In the genomic region with DNA sequence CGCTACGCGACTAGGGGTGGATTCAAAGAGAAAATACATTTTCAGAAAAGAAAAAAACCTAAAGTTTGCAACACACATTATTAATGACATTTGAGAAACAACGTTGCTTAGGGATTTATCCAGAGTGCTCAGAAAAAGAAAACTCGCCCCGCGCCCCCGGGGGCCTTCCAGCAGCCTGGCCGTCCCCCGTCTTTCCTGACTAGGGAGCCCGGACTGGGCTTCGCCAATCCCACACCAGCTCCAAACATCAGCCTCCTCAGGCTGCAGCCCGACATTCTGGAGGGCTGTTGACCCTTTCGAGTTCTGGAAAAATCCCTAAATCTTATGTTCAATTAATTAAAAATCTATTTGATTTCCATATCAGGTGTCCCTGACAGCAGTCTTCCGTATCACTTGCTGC, we compare ENCODE assay signal across 14 cellular contexts. TPM values are rescaled to one million over a fixed set of nuclear protein-coding genes. Genes with fewer than 3 reads are reported as not detected.
A peak's percentile ranks its signal among the peaks of the same experiment; 100 is the strongest.
DNase-seq lines count a peak whose midpoint lies in the region; TF ChIP-seq lines count a peak whose summit lies in the region.
"Had no signal": no experiment of that assay in that cellular context is flagged by ENCODE, and none has a peak within 500 bp of the region (broad histone marks: within the 10 kb centered on the region; RNA-seq: fewer than 3 reads in every experiment).

No MANE protein-coding gene starts in this region.

- in situ Hi-C loops in mammary epithelial cell (cut with MboI; ENCODE audit: low sequenced_read_pairs in 2 of 2), result no loop called here

- DNase-seq in mammary epithelial cell (no peak), MCF 10A (ENCODE audit: unreplicated experiment) (no peak), D341Med (ENCODE audit: low spot score) (peak; percentile 22), nephron progenitor cell (no peak), vagina (ENCODE audit: extremely low spot score in 2 of 2) (peak; percentile 22 to 42), inferior parietal cortex (ENCODE audit: extremely low spot score) (no peak), cerebellum (ENCODE audit: low spot score) (no peak)
- DNase-seq: 8988T; AML-193; CD8-positive, alpha-beta memory T cell; DMS 273 treated with DMSO at 0.1 percent for 48 hours; HCEC 1CT; HFFc6 had no signal

- no peak overlapping the region for H3K4me3 Mint-ChIP-seq in MCF 10A (ENCODE audit: unreplicated experiment)
- H3K4me3 Mint-ChIP-seq in nephron progenitor cell, result no peak overlapping the region
- H3K4me3 Mint-ChIP-seq: CD8-positive, alpha-beta memory T cell; HFFc6 had no signal

- no peak overlapping the region for H2AFZ ChIP-seq in mammary epithelial cell (ENCODE audit: low read depth, low read length)

- H3K4me2 ChIP-seq in mammary epithelial cell (ENCODE audit: insufficient read depth, low read depth, low read length), result no peak overlapping the region
- H3K4me2 ChIP-seq: BLaER1 had no signal

- no peak overlapping the region for H3K27ac Mint-ChIP-seq in MCF 10A (ENCODE audit: low read depth, unreplicated experiment)
- peak overlapping the region; percentile 59 for H3K27ac Mint-ChIP-seq in nephron progenitor cell
- H3K27ac Mint-ChIP-seq: CD8-positive, alpha-beta memory T cell; HFFc6 had no signal

- H3K4me1 ChIP-seq in mammary epithelial cell (ENCODE audit: insufficient read depth, low read length) (no peaks in the 10 kb centered on the region), vagina (no peaks in the 10 kb centered on the region)

- H3K27ac ChIP-seq in mammary epithelial cell (ENCODE audit: insufficient read depth, low read depth, low read length) (no peak overlapping the region), vagina (no peak overlapping the region)
- H3K27ac ChIP-seq: BLaER1 had no signal

- no peaks in the 10 kb centered on the region for H3K9me3 ChIP-seq in mammary epithelial cell (replicated peaks; ENCODE audit: insufficient read depth, low read length)
- H3K9me3 ChIP-seq in vagina, result no peaks in the 10 kb centered on the region
- H3K9me3 ChIP-seq: BLaER1 had no signal

- CTCF ChIA-PET in mammary epithelial cell (lab: Charles Lee; ENCODE audit: low non-redundant PET) (interaction anchor here (0.6 kb wide), 1 partner anchor 833 kb away, joined by 5 read pairs; no protein-coding TSS in a partner anchor), MCF 10A (lab: Yijun Ruan, JAX) (interaction anchor here (0.6 kb wide), 1 partner anchor 70 kb away, joined by 3 read pairs; no protein-coding TSS in a partner anchor)

- H4K20me1 ChIP-seq in mammary epithelial cell (ENCODE audit: insufficient read depth, low read length), result no peaks in the 10 kb centered on the region
- H4K20me1 ChIP-seq: BLaER1 had no signal

- peaks cover 75% of the 10 kb centered on the region for H3K36me3 Mint-ChIP-seq in MCF 10A (ENCODE audit: insufficient read depth, unreplicated experiment)
- peaks cover 79% of the 10 kb centered on the region for H3K36me3 Mint-ChIP-seq in nephron progenitor cell (ENCODE audit: low read depth)

- dilution Hi-C loops in mammary epithelial cell (cut with HindIII; ENCODE audit: low sequenced_read_pairs), result no loop called here

- H3K4me3 ChIP-seq in mammary epithelial cell (replicated peaks in 1 of 3; ENCODE audit: insufficient read depth in 1 of 3, low read depth in 2 of 3, low read length in 3 of 3) (no peak overlapping the region), vagina (no peak overlapping the region)
- H3K4me3 ChIP-seq: BLaER1 had no signal

- no peaks in the 10 kb centered on the region for H3K4me1 Mint-ChIP-seq in MCF 10A (ENCODE audit: insufficient read depth, unreplicated experiment)
- peaks cover 59% of the 10 kb centered on the region for H3K4me1 Mint-ChIP-seq in nephron progenitor cell

- H3K9me3 Mint-ChIP-seq in MCF 10A (ENCODE audit: unreplicated experiment) (no peaks in the 10 kb centered on the region), nephron progenitor cell (no peaks in the 10 kb centered on the region)
- H3K9me3 Mint-ChIP-seq: CD8-positive, alpha-beta memory T cell; HFFc6 had no signal

- POLR2A ChIA-PET in MCF 10A (lab: Yijun Ruan, JAX), result interaction anchor here (0.8 kb wide), 1 partner anchor 72 kb away, joined by 3 read pairs; no protein-coding TSS in a partner anchor

- H3K36me3 ChIP-seq in mammary epithelial cell (ENCODE audit: insufficient read depth, low read length) (peaks cover 6% of the 10 kb centered on the region), vagina (peaks cover 0 to 39% of the 10 kb centered on the region in 2 donors)

- no peak overlapping the region for H3K9ac ChIP-seq in mammary epithelial cell (ENCODE audit: insufficient read depth, low read length)
- H3K9ac ChIP-seq: BLaER1 had no signal

- H3K79me2 ChIP-seq in mammary epithelial cell (ENCODE audit: insufficient read depth, low read length), result no peaks in the 10 kb centered on the region

- TF ChIP-seq CTCF in mammary epithelial cell (conservative IDR thresholded peaks at IDR 0.05 in 1 of 2, IDR thresholded peaks at IDR 0.05 in 1 of 2; ENCODE audit: extremely low read depth in 1 of 2, insufficient read depth in 1 of 2, low read depth in 1 of 2, low read length in 2 of 2) (no peak), MCF 10A (IDR thresholded peaks at IDR 0.05; ENCODE audit: unreplicated experiment) (no peak), nephron progenitor cell (IDR thresholded peaks at IDR 0.05) (no peak), vagina (IDR thresholded peaks at IDR 0.05) (no peak)

- BruUV-seq in mammary epithelial cell (replicated peaks; lab: Mats Ljungman, UMichigan), result TSS peak; percentile 3
- BruUV-seq in MCF 10A (replicated peaks; lab: Mats Ljungman, UMichigan), result no TSS peak

- WGBS in mammary epithelial cell (ENCODE audit: low coverage, missing lambda C conversion rate), result 91% methylated on average over 12 of the region's 15 CpGs

- H3K27me3 Mint-ChIP-seq in MCF 10A (ENCODE audit: insufficient read depth, unreplicated experiment), result no peaks in the 10 kb centered on the region
- no peaks in the 10 kb centered on the region for H3K27me3 Mint-ChIP-seq in nephron progenitor cell (ENCODE audit: low read depth, poor library complexity)

- intact Hi-C loops in mammary epithelial cell (cut with micrococcal nuclease), result no loop called here
- intact Hi-C loops in MCF 10A (cut with micrococcal nuclease), result no loop called here
- intact Hi-C loops in vagina (cut with DNase I), result no loop called here

- TF ChIP-seq POLR2A in vagina (IDR thresholded peaks at IDR 0.05), result no peak

- no peaks in the 10 kb centered on the region for H3K27me3 ChIP-seq in mammary epithelial cell (ENCODE audit: insufficient read depth, low read length)
- no peaks in the 10 kb centered on the region for H3K27me3 ChIP-seq in vagina
- H3K27me3 ChIP-seq: BLaER1 had no signal

RNA-seq across cellular contexts. Expression of gene CLEC2L, which starts 48.6 kb away (rescaled TPM):
- total RNA-seq in mammary epithelial cell (not detected), MCF 10A (2022) (not detected in 2 replicates), vagina (not detected), cerebellum (3.8 TPM)
- not detected for polyA plus RNA-seq in mammary epithelial cell
- not detected for polyA minus RNA-seq in mammary epithelial cell
- total RNA-seq: CD8-positive, alpha-beta memory T cell; HFFc6 had no signal
- polyA plus RNA-seq: CD8-positive, alpha-beta memory T cell had no signal

Comparison
In these comparisons a context has a peak if more than half of its experiments do, and no peak if none do; other contexts are left out.
1. DNase-seq: peak in D341Med (single experiment) and vagina (2 of 2); none in mammary epithelial cell (single experiment), MCF 10A (single experiment), nephron progenitor cell (single experiment), inferior parietal cortex (single experiment) and cerebellum (single experiment).